Comparison of ENCODE assay signal across 2 cellular contexts in the genomic region with DNA sequence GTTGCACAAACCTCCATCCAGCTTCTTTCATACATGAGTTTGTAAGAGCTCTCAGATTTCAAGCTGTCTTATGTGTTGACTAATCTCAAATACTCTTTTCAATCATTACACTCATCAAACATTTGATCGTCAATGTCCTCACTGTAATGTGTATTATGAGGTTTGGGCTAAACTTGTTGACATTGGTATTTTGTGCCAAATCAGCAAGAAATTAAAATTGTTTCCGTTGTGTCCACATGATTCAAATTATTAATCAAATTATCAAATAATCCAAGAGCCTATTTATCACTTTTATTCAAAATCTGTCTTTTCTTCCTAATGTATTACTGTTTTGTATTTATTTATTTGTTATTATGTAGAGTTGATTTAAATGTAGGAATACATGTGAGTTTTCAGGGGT.
A peak's percentile ranks its signal among the peaks of the same experiment; 100 is the strongest.
TF ChIP-seq lines count a peak whose summit lies in the region.

No MANE protein-coding gene starts in this region.

TF ChIP-seq in A549, 52 proteins besides CTCF, POLR2A, EP300 and RAD21 (continued from another document):
- no peak for TF ChIP-seq MAZ (IDR thresholded peaks at IDR 0.05; ENCODE audit: borderline replicate concordance, low read depth, low read length)
- no peak for TF ChIP-seq FOSL2 (IDR thresholded peaks at IDR 0.05)
- no peak for TF ChIP-seq FOSL2 (CRISPR knock-in tag; IDR thresholded peaks at IDR 0.05)
TF ChIP-seq in A549: peak in this region for 1.

TF ChIP-seq in H1, 55 proteins besides CTCF, POLR2A, EP300 and RAD21:
- TF ChIP-seq RNF2 (IDR thresholded peaks at IDR 0.05; ENCODE audit: borderline replicate concordance, low read depth, low read length, missing control alignments, poor library complexity, severe bottlenecking): no peak
- 0 out of 2 replicates have a peak, but pooled peaks have one; percentile 3 for TF ChIP-seq MAFK (IDR thresholded peaks at IDR 0.05; ENCODE audit: low read depth, low read length)
